Comparison of ENCODE assay signal across 22 cellular contexts in genomic region chr1:197768014-197768413, GRCh38. TPM values are rescaled to one million over a fixed set of nuclear protein-coding genes. Genes with fewer than 3 reads are reported as not detected.
DNase-seq lines count a peak whose midpoint lies in the region; ATAC-seq and TF ChIP-seq lines count a peak whose summit lies in the region.
"Had no signal": no experiment of that assay in that cellular context is flagged by ENCODE, and none has a peak within 500 bp of the region (broad histone marks: within the 10 kb centered on the region; RNA-seq: fewer than 3 reads in every experiment).

No MANE protein-coding gene starts in this region.

- H3K9me3 ChIP-seq in DND-41 (ENCODE audit: insufficient read depth, low read length, severe bottlenecking): no peaks in the 10 kb centered on the region
- H3K9me3 ChIP-seq: thoracic aorta had no signal

- H3K27ac ChIP-seq in DND-41 (ENCODE audit: low read length) (peak overlapping the region; percentile 61), VCaP (peak overlapping the region; percentile 52)
- H3K27ac ChIP-seq: C4-2B, thoracic aorta had no signal

- H3K4me1 ChIP-seq in DND-41 (ENCODE audit: insufficient read depth, low read length): peaks cover 92% of the 10 kb centered on the region

- H3K4me1 Mint-ChIP-seq in activated naive CD4-positive, alpha-beta T cell treated with anti-CD3 and anti-CD28 coated beads, Interleukin-2, amount 50 U/mL, for 24 hours: peaks cover 75% of the 10 kb centered on the region
- H3K4me1 Mint-ChIP-seq in natural killer cell treated with Interleukin-12 subunit alpha and Interleukin-12 subunit beta and Interleukin-15 and Interleukin-18, amount 100 ng/mL, for 72 hours (ENCODE audit: low read depth in 2 of 2): peaks cover 34 to 58% of the 10 kb centered on the region in 2 donors

- H3K9me3 Mint-ChIP-seq in activated naive CD4-positive, alpha-beta T cell treated with anti-CD3 and anti-CD28 coated beads, Interleukin-2, amount 50 U/mL, for 24 hours: no peaks in the 10 kb centered on the region
- no peaks in the 10 kb centered on the region for H3K9me3 Mint-ChIP-seq in natural killer cell treated with Interleukin-12 subunit alpha and Interleukin-12 subunit beta and Interleukin-15 and Interleukin-18, amount 100 ng/mL, for 72 hours
- H3K9me3 Mint-ChIP-seq: activated naive CD4-positive, alpha-beta T cell treated with anti-CD3 and anti-CD28 coated beads, Interleukin-2, amount 10 ng/mL, durations not matched to agents 7 days and 5 days had no signal

- H3K36me3 ChIP-seq in DND-41 (ENCODE audit: insufficient read depth, low read length): peaks cover 31% of the 10 kb centered on the region
- H3K36me3 ChIP-seq: thoracic aorta had no signal

- H3K79me2 ChIP-seq in DND-41 (ENCODE audit: insufficient read depth, low read length): peaks cover 97% of the 10 kb centered on the region

- H3K4me3 ChIP-seq in DND-41 (ENCODE audit: low read depth in 1 of 2, low read length in 2 of 2): no peak overlapping the region; a peak in 1 of 4 replicates
- H3K4me3 ChIP-seq: GM12878, lung, thoracic aorta had no signal

- DNase-seq in activated naive CD4-positive, alpha-beta T cell treated with Interleukin-2 at 50 U/mL for 16 hours: no peak
- no peak for DNase-seq in DND-41
- no peak for DNase-seq in natural killer cell treated with Interleukin-12 subunit alpha and Interleukin-12 subunit beta and Interleukin-15 and Interleukin-18, amount 100 ng/mL, for 72 hours (ENCODE audit: low spot score)
- DNase-seq: activated naive CD4-positive, alpha-beta T cell treated with anti-CD3 and anti-CD28 coated beads, Interleukin-2, amount 10 ng/mL, durations not matched to agents 7 days and 5 days; EL; HCEC 1CT; MM.1S; NCI-H1417; NCI-H2081 treated with DMSO at 0.1 percent for 48 hours; NCI-H226; NCI-H774; stimulated activated CD4-positive, alpha-beta T cell treated with anti-CD3 and anti-CD28 coated beads, Interleukin-4, amount 100 ng/mL, for 4 hours; stimulated activated naive CD4-positive, alpha-beta T cell had no signal

- H3K27me3 ChIP-seq in DND-41 (ENCODE audit: insufficient read depth, low read length, poor library complexity): no peaks in the 10 kb centered on the region

- no peak overlapping the region for H3K9ac ChIP-seq in DND-41 (ENCODE audit: low read depth, low read length)

- H2AFZ ChIP-seq in DND-41 (ENCODE audit: low read depth, low read length): no peak overlapping the region

- H3K4me3 Mint-ChIP-seq in activated naive CD4-positive, alpha-beta T cell treated with anti-CD3 and anti-CD28 coated beads, Interleukin-2, amount 50 U/mL, for 24 hours: peak overlapping the region; percentile 12
- peak overlapping the region; percentile 73 for H3K4me3 Mint-ChIP-seq in natural killer cell treated with Interleukin-12 subunit alpha and Interleukin-12 subunit beta and Interleukin-15 and Interleukin-18, amount 100 ng/mL, for 72 hours
- H3K4me3 Mint-ChIP-seq: activated naive CD4-positive, alpha-beta T cell treated with anti-CD3 and anti-CD28 coated beads, Interleukin-2, amount 10 ng/mL, durations not matched to agents 7 days and 5 days had no signal

- ATAC-seq in DND-41 (ENCODE audit: insufficient read depth, low read depth): no peak
- ATAC-seq in natural killer cell treated with Interleukin-12 subunit alpha and Interleukin-12 subunit beta and Interleukin-15 and Interleukin-18, amount 100 ng/mL, for 72 hours: no peak
- no peak for ATAC-seq in GM18870 (IDR thresholded peaks at IDR 0.05; ENCODE audit: unreplicated experiment)
- no peak for ATAC-seq in GM21619 (IDR thresholded peaks at IDR 0.05; ENCODE audit: unreplicated experiment)
- ATAC-seq: GM12878 had no signal

- no peak for TF ChIP-seq CTCF in DND-41 (IDR thresholded peaks at IDR 0.05; ENCODE audit: borderline replicate concordance, extremely low read depth, low read length, poor library complexity, severe bottlenecking)
- TF ChIP-seq CTCF in VCaP (conservative IDR thresholded peaks at IDR 0.05): no peak

- H4K20me1 ChIP-seq in DND-41 (ENCODE audit: insufficient read depth, low read length): no peaks in the 10 kb centered on the region

- H3K27ac Mint-ChIP-seq in activated naive CD4-positive, alpha-beta T cell treated with anti-CD3 and anti-CD28 coated beads, Interleukin-2, amount 50 U/mL, for 24 hours: peak overlapping the region; percentile 15
- H3K27ac Mint-ChIP-seq in natural killer cell treated with Interleukin-12 subunit alpha and Interleukin-12 subunit beta and Interleukin-15 and Interleukin-18, amount 100 ng/mL, for 72 hours: peak overlapping the region; percentile 61 to 64
- H3K27ac Mint-ChIP-seq: activated naive CD4-positive, alpha-beta T cell treated with anti-CD3 and anti-CD28 coated beads, Interleukin-2, amount 10 ng/mL, durations not matched to agents 7 days and 5 days; progenitor cell of endocrine pancreas had no signal

- no peaks in the 10 kb centered on the region for H3K27me3 Mint-ChIP-seq in activated naive CD4-positive, alpha-beta T cell treated with anti-CD3 and anti-CD28 coated beads, Interleukin-2, amount 50 U/mL, for 24 hours
- no peaks in the 10 kb centered on the region for H3K27me3 Mint-ChIP-seq in natural killer cell treated with Interleukin-12 subunit alpha and Interleukin-12 subunit beta and Interleukin-15 and Interleukin-18, amount 100 ng/mL, for 72 hours
- H3K27me3 Mint-ChIP-seq: activated naive CD4-positive, alpha-beta T cell treated with anti-CD3 and anti-CD28 coated beads, Interleukin-2, amount 10 ng/mL, durations not matched to agents 7 days and 5 days; progenitor cell of endocrine pancreas had no signal

- H3K36me3 Mint-ChIP-seq in activated naive CD4-positive, alpha-beta T cell treated with anti-CD3 and anti-CD28 coated beads, Interleukin-2, amount 50 U/mL, for 24 hours: peaks cover 3% of the 10 kb centered on the region
- peaks cover 16% of the 10 kb centered on the region for H3K36me3 Mint-ChIP-seq in natural killer cell treated with Interleukin-12 subunit alpha and Interleukin-12 subunit beta and Interleukin-15 and Interleukin-18, amount 100 ng/mL, for 72 hours

- peak overlapping the region; percentile 32; the same call in 1 of the 2 replicates for H3K4me2 ChIP-seq in DND-41 (ENCODE audit: insufficient read depth, low read length)

RNA-seq across cellular contexts. Expression of gene DENND1B, which starts 7.3 kb away (rescaled TPM):
- 10 to 100 TPM; 26.1 to 27.7 TPM for total RNA-seq in natural killer cell treated with Interleukin-12 subunit alpha and Interleukin-12 subunit beta and Interleukin-15 and Interleukin-18, amount 100 ng/mL, for 72 hours
